Comparison of ENCODE assay signal across 18 cellular contexts in the genomic region with DNA sequence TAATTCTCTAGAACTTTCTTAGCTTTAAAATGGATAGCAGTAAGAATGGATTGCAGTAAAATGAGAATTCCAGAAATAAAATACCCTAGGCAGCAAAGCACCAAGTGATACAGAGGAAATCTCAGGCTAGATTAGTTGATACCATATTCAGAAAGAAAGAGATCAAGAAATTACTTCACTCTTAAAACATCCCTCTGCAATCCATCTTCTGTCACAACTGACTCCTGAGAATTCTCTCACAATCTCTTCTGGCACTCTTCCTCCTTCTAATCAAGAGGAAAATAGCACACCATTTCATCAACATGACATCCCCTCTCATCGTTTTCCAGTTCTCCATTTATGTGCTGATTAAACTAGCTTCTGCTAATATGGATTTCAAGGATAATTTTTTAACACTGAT. TPM values are rescaled to one million over a fixed set of nuclear protein-coding genes. Genes with fewer than 3 reads are reported as not detected.
DNase-seq lines count a peak whose midpoint lies in the region; ATAC-seq and TF ChIP-seq lines count a peak whose summit lies in the region.
"Had no signal": no experiment of that assay in that cellular context is flagged by ENCODE, and none has a peak within 500 bp of the region (broad histone marks: within the 10 kb centered on the region; RNA-seq: fewer than 3 reads in every experiment).

No MANE protein-coding gene starts in this region.

- TF ChIP-seq CTCF in HEK293 (tag by site-specific recombination; IDR thresholded peaks at IDR 0.05), result no peak
- TF ChIP-seq CTCF in cardiac fibroblast (IDR thresholded peaks at IDR 0.05; ENCODE audit: low read depth, low read length), result no peak

- no peaks in the 10 kb centered on the region for H3K36me3 ChIP-seq in HEK293 (ENCODE audit: control insufficient read depth in 2 of 2, insufficient read depth in 1 of 2, low read length in 2 of 2)
- H3K36me3 ChIP-seq: BE2C, right lobe of liver had no signal

- no peak overlapping the region for H3K4me3 Mint-ChIP-seq in activated CD4-positive, alpha-beta memory T cell treated with anti-CD3 and anti-CD28 coated beads for 36 hours
- H3K4me3 Mint-ChIP-seq: H9, WTC11 had no signal

- ATAC-seq in right cardiac atrium, result peak; percentile 65 to 69
- ATAC-seq: foreskin keratinocyte, right lobe of liver, WTC11 had no signal

- H3K9me3 ChIP-seq in HEK293 (ENCODE audit: control insufficient read depth, insufficient read depth, low read depth, low read length) (no peaks in the 10 kb centered on the region), right cardiac atrium (ENCODE audit: control insufficient read depth, low read length) (no peaks in the 10 kb centered on the region)
- H3K9me3 ChIP-seq: BE2C, right lobe of liver had no signal

- CTCF ChIA-PET in HEK293 (lab: Yijun Ruan, JAX), result no interaction called here
- CTCF ChIA-PET in activated CD4-positive, alpha-beta memory T cell treated with anti-CD3 and anti-CD28 coated beads for 36 hours (lab: Charles Lee), result no interaction called here

- WGBS in right cardiac atrium, result 9% methylated on average over 1 of the region's 1 CpG

- no peak overlapping the region for H3K4me3 ChIP-seq in HEK293 (ENCODE audit: low read depth, low read length)
- no peak overlapping the region for H3K4me3 ChIP-seq in cardiac fibroblast (replicated peaks in 1 of 2; ENCODE audit: low read depth in 2 of 2, low read length in 2 of 2)
- H3K4me3 ChIP-seq in right cardiac atrium (ENCODE audit: low read length), result no peak overlapping the region
- no peak overlapping the region for H3K4me3 ChIP-seq in skeletal muscle cell (ENCODE audit: low read depth, low read length)
- H3K4me3 ChIP-seq: right lobe of liver had no signal

- no peaks in the 10 kb centered on the region for H3K4me1 Mint-ChIP-seq in activated CD4-positive, alpha-beta memory T cell treated with anti-CD3 and anti-CD28 coated beads for 36 hours (ENCODE audit: low read depth)
- H3K4me1 Mint-ChIP-seq: H9, WTC11 had no signal

- H3K36me3 Mint-ChIP-seq in activated CD4-positive, alpha-beta memory T cell treated with anti-CD3 and anti-CD28 coated beads for 36 hours, result no peaks in the 10 kb centered on the region
- H3K36me3 Mint-ChIP-seq: WTC11 had no signal

- DNase-seq in cardiac fibroblast (ENCODE audit: low read depth in 2 of 2), result peak; percentile 57 to 84
- DNase-seq in right cardiac atrium, result no peak
- DNase-seq in skeletal muscle cell (ENCODE audit: low read depth), result peak; percentile 57
- no peak for DNase-seq in NCI-H146 treated with DMSO at 0.1 percent for 48 hours (lab: John Stamatoyannopoulos, UW; ENCODE audit: unreplicated experiment)
- DNase-seq in NCI-H748 (lab: John Stamatoyannopoulos, UW; ENCODE audit: unreplicated experiment), result no peak
- no peak for DNase-seq in superior temporal gyrus (ENCODE audit: extremely low spot score)
- DNase-seq in activated CD4-positive, alpha-beta memory T cell treated with anti-CD3 and anti-CD28 coated beads for 36 hours, result no peak
- DNase-seq: activated effector memory CD4-positive, alpha-beta T cell treated with anti-CD3 and anti-CD28 coated beads, Interleukin-2, amount 50 U/mL, for 16 hours; BE2C; foreskin keratinocyte; H9; NCI-H1436 treated with DMSO at 0.1 percent for 48 hours; NCI-H345; right lobe of liver; stimulated activated CD4-positive, alpha-beta T cell treated with anti-CD3 and anti-CD28 coated beads, Interleukin-2, amount 100 ng/mL, for 48 hours had no signal

- H3K27ac Mint-ChIP-seq in activated CD4-positive, alpha-beta memory T cell treated with anti-CD3 and anti-CD28 coated beads for 36 hours, result no peak overlapping the region
- H3K27ac Mint-ChIP-seq: H9, WTC11 had no signal

- no peaks in the 10 kb centered on the region for H3K9me3 Mint-ChIP-seq in activated CD4-positive, alpha-beta memory T cell treated with anti-CD3 and anti-CD28 coated beads for 36 hours
- H3K9me3 Mint-ChIP-seq: H9, WTC11 had no signal

- intact Hi-C loops in right cardiac atrium (cut with DNase I), result no loop called here
- intact Hi-C loops in activated CD4-positive, alpha-beta memory T cell treated with anti-CD3 and anti-CD28 coated beads for 36 hours (cut with micrococcal nuclease), result no loop called here

- POLR2A ChIA-PET in HEK293 (lab: Yijun Ruan, JAX), result no interaction called here
- POLR2A ChIA-PET in activated CD4-positive, alpha-beta memory T cell treated with anti-CD3 and anti-CD28 coated beads for 36 hours (lab: Charles Lee), result no interaction called here

- H3K4me1 ChIP-seq in HEK293 (ENCODE audit: control insufficient read depth, insufficient read depth, low read length) (no peaks in the 10 kb centered on the region), right cardiac atrium (ENCODE audit: control insufficient read depth, insufficient read depth, low read length) (no peaks in the 10 kb centered on the region)
- H3K4me1 ChIP-seq: BE2C, foreskin keratinocyte, right lobe of liver had no signal

- no peak overlapping the region for H3K27ac ChIP-seq in HEK293 (ENCODE audit: extremely low read depth, low read depth, low read length)
- no peak overlapping the region for H3K27ac ChIP-seq in right cardiac atrium (ENCODE audit: low read length)
- H3K27ac ChIP-seq: foreskin keratinocyte, right lobe of liver had no signal

- H3K27me3 Mint-ChIP-seq in activated CD4-positive, alpha-beta memory T cell treated with anti-CD3 and anti-CD28 coated beads for 36 hours, result peaks cover 9% of the 10 kb centered on the region

- H3K27me3 ChIP-seq in right cardiac atrium (ENCODE audit: control insufficient read depth, insufficient read depth), result no peaks in the 10 kb centered on the region
- H3K27me3 ChIP-seq: BE2C, foreskin keratinocyte, right lobe of liver had no signal

TF ChIP-seq in HEK293, 187 proteins besides CTCF, POLR2A, EP300 and RAD21:
- TF ChIP-seq ZBTB17 (tag by site-specific recombination; IDR thresholded peaks at IDR 0.05), result peak; percentile 83
- TF ChIP-seq ZNF37A (tag by site-specific recombination; IDR thresholded peaks at IDR 0.05), result no peak

RNA-seq across cellular contexts. Expression of a gene that starts 42.2 kb away (rescaled TPM):
- total RNA-seq in right cardiac atrium, result 100 to 1,000 TPM in 1 of 4 donors, 10 to 100 TPM in 3; 42.1 to 110 (median 47.3) TPM
- 59.9 TPM for polyA plus RNA-seq in right cardiac atrium
- total RNA-seq in activated CD4-positive, alpha-beta memory T cell treated with anti-CD3 and anti-CD28 coated beads for 36 hours, result not detected
- total RNA-seq: T-helper 1 cell treated with Interleukin-12 subunit alpha and Interleukin-12 subunit beta and Interleukin-4 antibody, amounts not matched to agents 30 ng/mL and 1 ng/mL, for 36 hours had no signal

Comparison
In these comparisons a context has a peak if more than half of its experiments do, and no peak if none do; other contexts are left out.
1. DNase-seq: peak in cardiac fibroblast (2 of 2) and skeletal muscle cell (single experiment); none in right cardiac atrium (0 of 3), NCI-H146 treated with DMSO at 0.1 percent for 48 hours (single experiment), NCI-H748 (single experiment), superior temporal gyrus (single experiment) and activated CD4-positive, alpha-beta memory T cell treated with anti-CD3 and anti-CD28 coated beads for 36 hours (single experiment).
2. RNA of a gene that starts 42.2 kb away (total RNA-seq): 42.1 to 110 TPM in right cardiac atrium; not detected in activated CD4-positive, alpha-beta memory T cell treated with anti-CD3 and anti-CD28 coated beads for 36 hours; every median in the first group is over 10 times any median in the second.